ENCODE assay signal across 1 cellular context in genomic region chr2:70255637-70256314, GRCh38.
A peak's percentile ranks its signal among the peaks of the same experiment; 100 is the strongest.
TF ChIP-seq lines count a peak whose summit lies in the region.

No MANE protein-coding gene starts in this region.

TF ChIP-seq in K562, 482 proteins besides CTCF, POLR2A, EP300 and RAD21 (continued from another document):
- peak; percentile 98 for TF ChIP-seq ZNF592 (IDR thresholded peaks at IDR 0.05)
- TF ChIP-seq, protein P1, sequence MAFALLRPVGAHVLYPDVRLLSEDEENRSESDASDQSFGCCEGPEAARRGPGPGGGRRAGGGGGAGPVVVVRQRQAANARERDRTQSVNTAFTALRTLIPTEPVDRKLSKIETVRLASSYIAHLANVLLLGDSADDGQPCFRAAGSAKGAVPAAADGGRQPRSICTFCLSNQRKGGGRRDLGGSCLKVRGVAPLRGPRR (CRISPR knock-in tag; IDR thresholded peaks at IDR 0.05) = 0 out of 2 replicates have a peak, but pooled peaks have one; percentile 37
- TF ChIP-seq HINFP (tag; conservative IDR thresholded peaks at IDR 0.05; ENCODE audit: low read depth) = peak; percentile 53; the same call in 1 of the 2 replicates
- TF ChIP-seq ZNF695 (CRISPR knock-in tag; IDR thresholded peaks at IDR 0.05) = no peak
- peak; percentile 74 for TF ChIP-seq ILK (tag; IDR thresholded peaks at IDR 0.05; ENCODE audit: borderline replicate concordance, low read depth)
- TF ChIP-seq ZNF583 (CRISPR knock-in tag; IDR thresholded peaks at IDR 0.05) = 0 out of 2 replicates have a peak, but pooled peaks have one; percentile 59
- peak; percentile 65; the same call in 1 of the 2 replicates for TF ChIP-seq MEF2D (tag; conservative IDR thresholded peaks at IDR 0.05; ENCODE audit: low read depth)
- TF ChIP-seq PRDM10 (IDR thresholded peaks at IDR 0.05; ENCODE audit: partially characterized antibody) = peak; percentile 55
- TF ChIP-seq PATZ1 (CRISPR knock-in tag; IDR thresholded peaks at IDR 0.05; ENCODE audit: borderline replicate concordance) = no peak
- TF ChIP-seq, protein P2, sequence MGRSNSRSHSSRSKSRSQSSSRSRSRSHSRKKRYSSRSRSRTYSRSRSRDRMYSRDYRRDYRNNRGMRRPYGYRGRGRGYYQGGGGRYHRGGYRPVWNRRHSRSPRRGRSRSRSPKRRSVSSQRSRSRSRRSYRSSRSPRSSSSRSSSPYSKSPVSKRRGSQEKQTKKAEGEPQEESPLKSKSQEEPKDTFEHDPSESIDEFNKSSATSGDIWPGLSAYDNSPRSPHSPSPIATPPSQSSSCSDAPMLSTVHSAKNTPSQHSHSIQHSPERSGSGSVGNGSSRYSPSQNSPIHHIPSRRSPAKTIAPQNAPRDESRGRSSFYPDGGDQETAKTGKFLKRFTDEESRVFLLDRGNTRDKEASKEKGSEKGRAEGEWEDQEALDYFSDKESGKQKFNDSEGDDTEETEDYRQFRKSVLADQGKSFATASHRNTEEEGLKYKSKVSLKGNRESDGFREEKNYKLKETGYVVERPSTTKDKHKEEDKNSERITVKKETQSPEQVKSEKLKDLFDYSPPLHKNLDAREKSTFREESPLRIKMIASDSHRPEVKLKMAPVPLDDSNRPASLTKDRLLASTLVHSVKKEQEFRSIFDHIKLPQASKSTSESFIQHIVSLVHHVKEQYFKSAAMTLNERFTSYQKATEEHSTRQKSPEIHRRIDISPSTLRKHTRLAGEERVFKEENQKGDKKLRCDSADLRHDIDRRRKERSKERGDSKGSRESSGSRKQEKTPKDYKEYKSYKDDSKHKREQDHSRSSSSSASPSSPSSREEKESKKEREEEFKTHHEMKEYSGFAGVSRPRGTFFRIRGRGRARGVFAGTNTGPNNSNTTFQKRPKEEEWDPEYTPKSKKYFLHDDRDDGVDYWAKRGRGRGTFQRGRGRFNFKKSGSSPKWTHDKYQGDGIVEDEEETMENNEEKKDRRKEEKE (IDR thresholded peaks at IDR 0.05; ENCODE audit: borderline replicate concordance in 1 of 2, control insufficient read depth in 1 of 2, low read depth in 2 of 2, low read length in 1 of 2) = no peak
- TF ChIP-seq SMAD2 (IDR thresholded peaks at IDR 0.05; ENCODE audit: low read depth, low read length) = no peak
- no peak for TF ChIP-seq RFX7 (CRISPR knock-in tag; IDR thresholded peaks at IDR 0.05)
- TF ChIP-seq GATAD2A (IDR thresholded peaks at IDR 0.05) = no peak
- TF ChIP-seq CEBPG (CRISPR knock-in tag; IDR thresholded peaks at IDR 0.05) = no peak
- TF ChIP-seq CEBPG (tag; conservative IDR thresholded peaks at IDR 0.05 in 1 of 2, IDR thresholded peaks at IDR 0.05 in 1 of 2) = 0 out of 4 replicates have a peak, but pooled peaks of 1 of the 2 experiments have one; percentile 21
